ENCODE assay signal across 13 cellular contexts in the genomic region with DNA sequence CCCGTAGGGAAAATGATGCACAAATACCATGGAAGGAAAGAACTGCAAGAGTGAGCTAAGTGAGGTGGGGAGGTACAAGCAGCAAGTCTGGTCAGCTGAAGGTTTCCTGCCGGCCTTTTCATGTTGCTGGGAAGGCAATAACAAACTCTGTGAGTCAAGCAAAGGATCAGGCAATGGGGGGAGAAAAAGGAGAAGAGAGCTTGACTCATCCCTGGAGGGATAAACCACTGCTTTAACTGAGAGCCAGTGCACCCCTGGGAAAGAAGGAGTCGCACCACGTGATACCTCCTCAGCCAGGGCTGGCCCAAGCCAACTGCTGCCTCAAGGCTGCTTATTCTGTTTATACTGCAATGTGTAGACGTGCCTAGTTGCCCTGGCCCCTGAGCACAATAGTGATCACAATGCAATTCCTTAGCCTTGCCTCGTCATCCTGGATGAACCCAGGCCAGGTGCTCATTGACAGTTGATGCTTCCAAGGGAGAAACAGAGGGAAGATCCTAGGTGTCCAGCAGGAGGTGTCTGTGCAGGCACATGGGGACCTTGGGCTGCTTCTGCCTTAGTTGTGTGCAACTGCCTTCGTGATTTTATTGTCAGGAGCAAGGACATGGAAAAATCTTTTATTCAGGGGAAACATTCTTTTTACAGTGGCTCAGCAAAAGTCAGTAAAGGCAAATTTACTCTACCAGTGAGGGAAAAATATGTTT.
DNase-seq lines count a peak whose midpoint lies in the region; ATAC-seq and TF ChIP-seq lines count a peak whose summit lies in the region.
"Had no signal": no experiment of that assay in that cellular context is flagged by ENCODE, and none has a peak within 500 bp of the region (broad histone marks: within the 10 kb centered on the region; RNA-seq: fewer than 3 reads in every experiment).

No MANE protein-coding gene starts in this region.

- H3K4me2 ChIP-seq in neural progenitor cell, result peak overlapping the region; percentile 20

- H3K36me3 Mint-ChIP-seq in neural progenitor cell, result no peaks in the 10 kb centered on the region
- no peaks in the 10 kb centered on the region for H3K36me3 Mint-ChIP-seq in stimulated activated memory B cell treated with anti-CD40 and anti-IgM and Interleukin-4, amounts not matched to agents 10 μg/mL and 1 μg/mL and 100 μg/mL, for 72 hours
- H3K36me3 Mint-ChIP-seq: CD8-positive, alpha-beta T cell had no signal

- H3K27ac ChIP-seq in neural progenitor cell, result no peak overlapping the region
- H3K27ac ChIP-seq: heart right ventricle had no signal

- TF ChIP-seq CTCF in neural progenitor cell (IDR thresholded peaks at IDR 0.05), result no peak

- H3K27me3 Mint-ChIP-seq in neural progenitor cell (ENCODE audit: insufficient read depth, low read depth), result peaks cover 5% of the 10 kb centered on the region
- H3K27me3 Mint-ChIP-seq in stimulated activated memory B cell treated with anti-CD40 and anti-IgM and Interleukin-4, amounts not matched to agents 10 μg/mL and 1 μg/mL and 100 μg/mL, for 72 hours, result peaks cover 9% of the 10 kb centered on the region

- no peaks in the 10 kb centered on the region for H3F3A ChIP-seq in neural progenitor cell (ENCODE audit: low read depth)

- no peak overlapping the region for H3K9ac ChIP-seq in neural progenitor cell

- DNase-seq in AG20443 (ENCODE audit: low spot score) (peak; percentile 82), MG63 (peak; percentile 83), neural progenitor cell (ENCODE audit: low spot score) (peak; percentile 8), DMS153 treated with DMSO at 0.1 percent for 48 hours (lab: John Stamatoyannopoulos, UW; ENCODE audit: unreplicated experiment) (no peak), NCI-H345 (lab: John Stamatoyannopoulos, UW) (no peak)
- DNase-seq: CD8-positive, alpha-beta T cell; NCI-H2029; OCI-M1; stimulated activated CD4-positive, alpha-beta T cell treated with anti-CD3 and anti-CD28 coated beads, Interleukin-12 subunit alpha, Interleukin-12 subunit beta, amount 100 ng/mL, for 4 hours had no signal

- H3K4me3 Mint-ChIP-seq in neural progenitor cell, result no peak overlapping the region
- no peak overlapping the region for H3K4me3 Mint-ChIP-seq in stimulated activated memory B cell treated with anti-CD40 and anti-IgM and Interleukin-4, amounts not matched to agents 10 μg/mL and 1 μg/mL and 100 μg/mL, for 72 hours
- H3K4me3 Mint-ChIP-seq: CD8-positive, alpha-beta T cell had no signal

- ATAC-seq in esophagus mucosa (peak; percentile 98), GM19035 (IDR thresholded peaks at IDR 0.05; ENCODE audit: unreplicated experiment) (no peak)
- ATAC-seq in stimulated activated memory B cell treated with anti-CD40 and anti-IgM and Interleukin-4, amounts not matched to agents 10 μg/mL and 1 μg/mL and 100 μg/mL, for 72 hours, result no peak
- ATAC-seq: CD8-positive, alpha-beta T cell had no signal

- no peak overlapping the region for H3K27ac Mint-ChIP-seq in neural progenitor cell
- H3K27ac Mint-ChIP-seq in stimulated activated memory B cell treated with anti-CD40 and anti-IgM and Interleukin-4, amounts not matched to agents 10 μg/mL and 1 μg/mL and 100 μg/mL, for 72 hours, result no peak overlapping the region
- H3K27ac Mint-ChIP-seq: CD8-positive, alpha-beta T cell had no signal

- peaks cover 9% of the 10 kb centered on the region for H3K4me1 ChIP-seq in neural progenitor cell

- no peaks in the 10 kb centered on the region for H4K20me1 ChIP-seq in neural progenitor cell (ENCODE audit: low read depth)

- H3K4me3 ChIP-seq in MG63, result no peak overlapping the region
- H3K4me3 ChIP-seq in neural progenitor cell, result no peak overlapping the region
- H3K4me3 ChIP-seq: heart right ventricle had no signal

- H3K79me2 ChIP-seq in neural progenitor cell (ENCODE audit: low read depth), result no peaks in the 10 kb centered on the region

- H3K9me3 Mint-ChIP-seq in neural progenitor cell, result peaks cover 4% of the 10 kb centered on the region
- H3K9me3 Mint-ChIP-seq in stimulated activated memory B cell treated with anti-CD40 and anti-IgM and Interleukin-4, amounts not matched to agents 10 μg/mL and 1 μg/mL and 100 μg/mL, for 72 hours, result peaks cover 7% of the 10 kb centered on the region
- H3K9me3 Mint-ChIP-seq: CD8-positive, alpha-beta T cell had no signal

- H3K9me3 ChIP-seq in MG63 (0 out of 2 replicates have a peak, but pooled peaks cover 4% of the 10 kb centered on the region), neural progenitor cell (ENCODE audit: low read depth) (no peaks in the 10 kb centered on the region)
- H3K9me3 ChIP-seq: heart right ventricle had no signal

- H3K27me3 ChIP-seq in MG63 (no peaks in the 10 kb centered on the region), neural progenitor cell (no peaks in the 10 kb centered on the region)

- no peaks in the 10 kb centered on the region for H3K36me3 ChIP-seq in MG63
- H3K36me3 ChIP-seq in neural progenitor cell, result no peaks in the 10 kb centered on the region
- H3K36me3 ChIP-seq: heart right ventricle had no signal

- peak overlapping the region; percentile 68 for H2AFZ ChIP-seq in neural progenitor cell (replicated peaks)

- H3K4me1 Mint-ChIP-seq in neural progenitor cell, result peaks cover 4% of the 10 kb centered on the region
- no peaks in the 10 kb centered on the region for H3K4me1 Mint-ChIP-seq in stimulated activated memory B cell treated with anti-CD40 and anti-IgM and Interleukin-4, amounts not matched to agents 10 μg/mL and 1 μg/mL and 100 μg/mL, for 72 hours

Comparison
In these comparisons a context has a peak if more than half of its experiments do, and no peak if none do; other contexts are left out.
1. DNase-seq: peak in AG20443 (single experiment), MG63 (single experiment) and neural progenitor cell (single experiment); none in DMS153 treated with DMSO at 0.1 percent for 48 hours (single experiment) and NCI-H345 (single experiment).